ENCODE assay signal across 19 cellular contexts in the genomic region with DNA sequence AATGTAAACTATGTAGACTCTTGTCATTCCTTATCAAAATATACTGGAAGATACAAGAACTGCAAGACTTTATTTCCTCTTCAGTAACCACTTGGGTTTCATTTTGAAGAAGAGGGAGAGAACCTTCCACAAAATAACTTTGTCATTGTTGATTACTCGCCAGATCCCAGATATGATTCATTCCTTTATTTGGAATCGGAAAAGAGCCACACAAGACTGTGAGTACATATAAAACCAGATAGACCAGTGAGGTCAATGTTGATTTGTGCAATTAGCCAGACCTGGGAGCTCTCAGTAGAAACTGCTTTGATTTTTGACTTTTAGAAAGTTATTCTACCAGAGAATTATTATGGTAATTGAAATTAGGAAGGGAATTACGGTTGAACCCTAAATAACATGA.
A peak's percentile ranks its signal among the peaks of the same experiment; 100 is the strongest.
DNase-seq lines count a peak whose midpoint lies in the region; ATAC-seq and TF ChIP-seq lines count a peak whose summit lies in the region.
"Had no signal": no experiment of that assay in that cellular context is flagged by ENCODE, and none has a peak within 500 bp of the region (broad histone marks: within the 10 kb centered on the region; RNA-seq: fewer than 3 reads in every experiment).

No MANE protein-coding gene starts in this region.

- H2AFZ ChIP-seq in IMR-90 (replicated peaks; ENCODE audit: low read length, poor library complexity) (no peak overlapping the region), hepatocyte (no peak overlapping the region)

- H3K27ac ChIP-seq in IMR-90 (ENCODE audit: insufficient read depth, low read length) (no peak overlapping the region), hepatocyte (no peak overlapping the region)
- H3K27ac ChIP-seq in CD8-positive, alpha-beta T cell (ENCODE audit: low read depth, low read length), result no peak overlapping the region
- H3K27ac ChIP-seq: dorsolateral prefrontal cortex, right lobe of liver, stomach had no signal

- no peaks in the 10 kb centered on the region for H3K79me2 ChIP-seq in hepatocyte

- H3K18ac ChIP-seq in IMR-90 (ENCODE audit: low read depth, low read length), result no peak overlapping the region

- intact Hi-C loops in IMR-90 (cut with micrococcal nuclease) (no loop called here), MCF 10A (cut with micrococcal nuclease) (no loop called here)
- intact Hi-C loops in CD8-positive, alpha-beta T cell (cut with DNase I, micrococcal nuclease), result no loop called here

- no peaks in the 10 kb centered on the region for H3K36me3 ChIP-seq in IMR-90 (ENCODE audit: control insufficient read depth, insufficient read depth, low read length)
- no peaks in the 10 kb centered on the region for H3K36me3 ChIP-seq in hepatocyte (replicated peaks; ENCODE audit: insufficient read depth, low read depth)
- no peaks in the 10 kb centered on the region for H3K36me3 ChIP-seq in CD8-positive, alpha-beta T cell (ENCODE audit: insufficient read depth, low read length)
- H3K36me3 ChIP-seq: right lobe of liver, stomach had no signal

- no peaks in the 10 kb centered on the region for H3K9me2 ChIP-seq in hepatocyte (replicated peaks; ENCODE audit: insufficient read depth)

- no peaks in the 10 kb centered on the region for H3K4me1 Mint-ChIP-seq in MCF 10A (ENCODE audit: insufficient read depth, unreplicated experiment)
- H3K4me1 Mint-ChIP-seq in CD8-positive, alpha-beta T cell (ENCODE audit: low read depth), result no peaks in the 10 kb centered on the region
- H3K4me1 Mint-ChIP-seq: brain had no signal

- CTCF ChIA-PET in IMR-90 (lab: Yijun Ruan, JAX) (no interaction called here), MCF 10A (lab: Yijun Ruan, JAX) (no interaction called here)
- CTCF ChIA-PET in CD8-positive, alpha-beta T cell (lab: Charles Lee), result no interaction called here

- no peaks in the 10 kb centered on the region for H3K9me1 ChIP-seq in IMR-90 (ENCODE audit: insufficient read depth, low read length)

- H3K14ac ChIP-seq in IMR-90 (replicated peaks; ENCODE audit: low read depth, low read length), result no peak overlapping the region

- ATAC-seq in IMR-90 (ENCODE audit: low read depth), result no peak
- ATAC-seq in CD8-positive, alpha-beta T cell, result no peak
- ATAC-seq in GM21367 (IDR thresholded peaks at IDR 0.05; ENCODE audit: unreplicated experiment), result no peak
- ATAC-seq: right lobe of liver had no signal

- no peak overlapping the region for H2BK120ac ChIP-seq in IMR-90 (ENCODE audit: low read depth, low read length)

- no peak overlapping the region for H3K56ac ChIP-seq in IMR-90 (ENCODE audit: extremely low read depth, insufficient read depth, low read length)

- BruUV-seq in IMR-90 (replicated peaks; lab: Mats Ljungman, UMichigan) (no TSS peak), MCF 10A (replicated peaks; lab: Mats Ljungman, UMichigan) (no TSS peak)

- H3K27ac Mint-ChIP-seq in MCF 10A (ENCODE audit: low read depth, unreplicated experiment), result peak overlapping the region; percentile 37
- H3K27ac Mint-ChIP-seq in CD8-positive, alpha-beta T cell, result no peak overlapping the region
- H3K27ac Mint-ChIP-seq: brain had no signal

- DNase-seq in AG20443 (ENCODE audit: low spot score) (peak; percentile 20), IMR-90 (peak; percentile 15), MCF 10A (ENCODE audit: unreplicated experiment) (peak; percentile 46), iris pigment epithelial cell (ENCODE audit: low read depth) (peak; percentile 15), T1000 (lab: John Stamatoyannopoulos, UW) (no peak), hepatocyte (ENCODE audit: low spot score) (no peak)
- DNase-seq in CD8-positive, alpha-beta T cell, result no peak
- DNase-seq: ACHN; activated CD4-positive, alpha-beta T cell treated with anti-CD3 and anti-CD28 coated beads, Interleukin-2, amount 50 U/mL, for 1 hour; dorsolateral prefrontal cortex; left cardiac atrium; NCI-H1048; NCI-H2029 treated with DMSO at 0.1 percent for 48 hours; NCI-H524 treated with DMSO at 0.1 percent for 48 hours; occipital lobe; right lobe of liver; stomach had no signal

- no peak overlapping the region for H3K23ac ChIP-seq in IMR-90 (ENCODE audit: low read depth, low read length)

- dilution Hi-C loops in IMR-90 (cut with HindIII; ENCODE audit: low sequenced_read_pairs, unreplicated experiment), result no loop called here

- no peak overlapping the region for H4K91ac ChIP-seq in IMR-90 (ENCODE audit: insufficient read depth, low read depth, low read length)

- H3K4me2 ChIP-seq in IMR-90 (ENCODE audit: low read depth, low read length) (no peak overlapping the region), hepatocyte (no peak overlapping the region)

- no peak for TF ChIP-seq CTCF in IMR-90 (conservative IDR thresholded peaks at IDR 0.05; ENCODE audit: low read depth, low read length)
- no peak for TF ChIP-seq CTCF in MCF 10A (IDR thresholded peaks at IDR 0.05; ENCODE audit: unreplicated experiment)
- no peak for TF ChIP-seq CTCF in hepatocyte (IDR thresholded peaks at IDR 0.05; ENCODE audit: poor library complexity)
- no peak for TF ChIP-seq CTCF in CD8-positive, alpha-beta T cell (IDR thresholded peaks at IDR 0.05)

- no peaks in the 10 kb centered on the region for H4K20me1 ChIP-seq in IMR-90 (ENCODE audit: insufficient read depth, low read length)
- no peaks in the 10 kb centered on the region for H4K20me1 ChIP-seq in hepatocyte (ENCODE audit: insufficient read depth, poor library complexity, severe bottlenecking)

- H2BK15ac ChIP-seq in IMR-90 (ENCODE audit: low read depth, low read length), result no peak overlapping the region

- H4K8ac ChIP-seq in IMR-90 (ENCODE audit: low read depth in 2 of 2, low read length in 2 of 2), result no peak overlapping the region

- no peak overlapping the region for H4K5ac ChIP-seq in IMR-90 (ENCODE audit: low read depth, low read length)

- in situ Hi-C loops in IMR-90 (cut with MboI; ENCODE audit: low sequenced_read_pairs), result no loop called here

- no peak overlapping the region for H2BK5ac ChIP-seq in IMR-90 (ENCODE audit: low read depth, low read length, poor library complexity, severe bottlenecking)

- H3K4me3 ChIP-seq in IMR-90 (ENCODE audit: insufficient read depth, low read depth, low read length) (no peak overlapping the region), hepatocyte (no peak overlapping the region)
- no peak overlapping the region for H3K4me3 ChIP-seq in CD8-positive, alpha-beta T cell (ENCODE audit: low read depth, low read length)
- H3K4me3 ChIP-seq: dorsolateral prefrontal cortex, right lobe of liver, stomach had no signal

- no peak overlapping the region for H2BK20ac ChIP-seq in IMR-90 (ENCODE audit: low read depth, low read length)

- H3K9me3 Mint-ChIP-seq in MCF 10A (ENCODE audit: unreplicated experiment), result no peaks in the 10 kb centered on the region
- H3K9me3 Mint-ChIP-seq in CD8-positive, alpha-beta T cell, result no peaks in the 10 kb centered on the region

- no peak overlapping the region for H3K4ac ChIP-seq in IMR-90 (ENCODE audit: low read depth, low read length)

- H3K27me3 ChIP-seq in IMR-90 (ENCODE audit: control insufficient read depth, insufficient read depth, low read length), result no peaks in the 10 kb centered on the region
- H3K27me3 ChIP-seq in hepatocyte, result no peaks in the 10 kb centered on the region
- no peaks in the 10 kb centered on the region for H3K27me3 ChIP-seq in CD8-positive, alpha-beta T cell (ENCODE audit: insufficient read depth, low read length)
- H3K27me3 ChIP-seq: dorsolateral prefrontal cortex, right lobe of liver, stomach had no signal

- H2AK5ac ChIP-seq in IMR-90 (ENCODE audit: low read depth, low read length), result no peak overlapping the region

- H3K9me3 ChIP-seq in IMR-90 (ENCODE audit: control insufficient read depth, insufficient read depth, low read length) (no peaks in the 10 kb centered on the region), hepatocyte (ENCODE audit: low read depth) (no peaks in the 10 kb centered on the region)
- H3K9me3 ChIP-seq in CD8-positive, alpha-beta T cell (ENCODE audit: low read length), result no peaks in the 10 kb centered on the region
- H3K9me3 ChIP-seq: right lobe of liver, stomach had no signal

- H3K36me3 Mint-ChIP-seq in MCF 10A (ENCODE audit: insufficient read depth, unreplicated experiment), result no peaks in the 10 kb centered on the region
- no peaks in the 10 kb centered on the region for H3K36me3 Mint-ChIP-seq in CD8-positive, alpha-beta T cell
- H3K36me3 Mint-ChIP-seq: brain had no signal

- TF ChIP-seq POLR2A in IMR-90 (IDR thresholded peaks at IDR 0.05; ENCODE audit: low read depth, low read length), result no peak

- WGBS in IMR-90 (ENCODE audit: extremely low coverage in 2 of 2, insufficient read length in 1 of 2), 2 experiments, result no CpG with 5 or more reads among the region's 3 CpGs
- 89% methylated on average over 3 of the region's 3 CpGs for WGBS in hepatocyte (ENCODE audit: low lambda C conversion rate, missing lambda C conversion rate)

- no peaks in the 10 kb centered on the region for H3K79me1 ChIP-seq in IMR-90 (ENCODE audit: low read depth in 1 of 2, low read length in 2 of 2)

- H2AK9ac ChIP-seq in IMR-90 (replicated peaks; ENCODE audit: low read depth, low read length, poor library complexity), result no peak overlapping the region

- H3K4me1 ChIP-seq in IMR-90 (ENCODE audit: control insufficient read depth, insufficient read depth, low read length) (no peaks in the 10 kb centered on the region), hepatocyte (ENCODE audit: insufficient read depth) (no peaks in the 10 kb centered on the region)
- no peaks in the 10 kb centered on the region for H3K4me1 ChIP-seq in CD8-positive, alpha-beta T cell (ENCODE audit: insufficient read depth, low read length)
- H3K4me1 ChIP-seq: right lobe of liver had no signal

- POLR2A ChIA-PET in IMR-90 (lab: Charles Lee; ENCODE audit: unreplicated experiment), result no interaction called here
- POLR2A ChIA-PET in MCF 10A (lab: Yijun Ruan, JAX), result no interaction called here
- POLR2A ChIA-PET in CD8-positive, alpha-beta T cell (lab: Charles Lee), result no interaction called here

- TF ChIP-seq RAD21 in IMR-90 (IDR thresholded peaks at IDR 0.05; ENCODE audit: low read length), result no peak

- H3K27me3 Mint-ChIP-seq in MCF 10A (ENCODE audit: insufficient read depth, unreplicated experiment), result no peaks in the 10 kb centered on the region
- H3K27me3 Mint-ChIP-seq in CD8-positive, alpha-beta T cell (ENCODE audit: low read depth), result peaks cover 3% of the 10 kb centered on the region
- H3K27me3 Mint-ChIP-seq: brain had no signal

- no peak overlapping the region for H3K4me3 Mint-ChIP-seq in MCF 10A (ENCODE audit: unreplicated experiment)
- H3K4me3 Mint-ChIP-seq in CD8-positive, alpha-beta T cell, result no peak overlapping the region
- H3K4me3 Mint-ChIP-seq: brain had no signal

- no peak overlapping the region for H3K9ac ChIP-seq in IMR-90 (ENCODE audit: low read depth, low read length)

TF ChIP-seq in IMR-90, 13 proteins besides CTCF, POLR2A, EP300 and RAD21 (continues in another document):
- TF ChIP-seq MAZ (IDR thresholded peaks at IDR 0.05; ENCODE audit: borderline replicate concordance, low read depth, low read length) (no peak), RCOR1 (IDR thresholded peaks at IDR 0.05; ENCODE audit: insufficient replicate concordance, low read length) (no peak), NFE2L2 (IDR thresholded peaks at IDR 0.05; ENCODE audit: low read depth, low read length) (no peak), FOS (IDR thresholded peaks at IDR 0.05; ENCODE audit: low read depth, low read length) (no peak), MAFK (IDR thresholded peaks at IDR 0.05; ENCODE audit: low read depth, low read length) (no peak)

Comparison
In these comparisons a context has a peak if more than half of its experiments do, and no peak if none do; other contexts are left out.
1. DNase-seq: peak in AG20443 (single experiment), IMR-90 (single experiment), MCF 10A (single experiment) and iris pigment epithelial cell (single experiment); none in T1000 (single experiment), hepatocyte (single experiment) and CD8-positive, alpha-beta T cell (0 of 7).